ENCODE assay signal across 17 cellular contexts in genomic region chr18:34549367-34549766, GRCh38.
"Had no signal": no experiment of that assay in that cellular context is flagged by ENCODE, and none has a peak within 500 bp of the region (broad histone marks: within the 10 kb centered on the region; RNA-seq: fewer than 3 reads in every experiment).

No MANE protein-coding gene starts in this region.

- H3K27me3 ChIP-seq: Peyer's patch had no signal

- H3K4me3 ChIP-seq: Peyer's patch had no signal

- H3K9me3 ChIP-seq: Peyer's patch had no signal

- H3K4me1 ChIP-seq: Peyer's patch had no signal

- ATAC-seq: activated T-cell treated with anti-CD3 and anti-CD28 coated beads, Interleukin-2, amount 50 U/mL, for 4 hours had no signal

- DNase-seq: activated CD4-positive, alpha-beta memory T cell treated with anti-CD3 and anti-CD28 coated beads for 36 hours; activated CD4-positive, alpha-beta T cell treated with anti-CD3 and anti-CD28 coated beads for 1 hour; activated CD4-positive, alpha-beta T cell treated with anti-CD3 and anti-CD28 coated beads, Interleukin-2, amount 10 ng/mL, durations not matched to agents 7 days and 5 days; activated CD8-positive, alpha-beta memory T cell treated with anti-CD3 and anti-CD28 coated beads for 24 hours; activated effector memory CD4-positive, alpha-beta T cell treated with anti-CD3 and anti-CD28 coated beads, Interleukin-2, amount 50 U/mL, for 16 hours; activated naive CD4-positive, alpha-beta T cell treated with anti-CD3 and anti-CD28 coated beads for 36 hours; activated T-cell treated with anti-CD3 and anti-CD28 coated beads, Interleukin-2, amount 50 U/mL, for 4 hours; amygdala; NCI-H1092; NCI-H1417; NCI-H1694; NCI-H2029; NCI-H510A treated with DMSO at 0.1 percent for 48 hours; NCI-H69; Peyer's patch; SHP77 treated with DMSO at 0.1 percent for 48 hours had no signal

- H3K27ac ChIP-seq: Peyer's patch, RWPE1 had no signal

- H3K36me3 ChIP-seq: Peyer's patch had no signal
